Comparison of ENCODE assay signal across 16 cellular contexts in genomic region chr20:23602699-23603098, GRCh38. TPM values are rescaled to one million over a fixed set of nuclear protein-coding genes. Genes with fewer than 3 reads are reported as not detected.
A peak's percentile ranks its signal among the peaks of the same experiment; 100 is the strongest.
DNase-seq lines count a peak whose midpoint lies in the region; ATAC-seq and TF ChIP-seq lines count a peak whose summit lies in the region.
"Had no signal": no experiment of that assay in that cellular context is flagged by ENCODE, and none has a peak within 500 bp of the region (broad histone marks: within the 10 kb centered on the region; RNA-seq: fewer than 3 reads in every experiment).

No MANE protein-coding gene starts in this region.

- no TSS peak for BruUV-seq in OCI-LY7 (replicated peaks; lab: Mats Ljungman, UMichigan)

- H3K79me2 ChIP-seq in OCI-LY7 (ENCODE audit: insufficient read depth, low read depth, low read length): no peaks in the 10 kb centered on the region

- no peak overlapping the region for H3K4me3 ChIP-seq in BLaER1
- H3K4me3 ChIP-seq in gastroesophageal sphincter: no peak overlapping the region
- H3K4me3 ChIP-seq in OCI-LY7 (ENCODE audit: low read depth, low read length, poor library complexity, severe bottlenecking): no peak overlapping the region
- H3K4me3 ChIP-seq: GM23338 had no signal

- no peak overlapping the region for H3K9ac ChIP-seq in BLaER1

- H3K27ac ChIP-seq in BLaER1 (peak overlapping the region; percentile 50), gastroesophageal sphincter (peak overlapping the region in 3 of 4 donors; percentile 14 to 23 (median 22)), OCI-LY7 (ENCODE audit: low read depth, low read length, poor library complexity, severe bottlenecking) (no peak overlapping the region)

- TF ChIP-seq EP300 in gastroesophageal sphincter (IDR thresholded peaks at IDR 0.05): no peak

- POLR2A ChIA-PET in OCI-LY7 (lab: Charles Lee): no interaction called here

- no peaks in the 10 kb centered on the region for H3K9me2 ChIP-seq in OCI-LY7 (ENCODE audit: insufficient read depth, low read length)

- H3K36me3 ChIP-seq in BLaER1 (no peaks in the 10 kb centered on the region), gastroesophageal sphincter (no peaks in the 10 kb centered on the region), OCI-LY7 (ENCODE audit: insufficient read depth, low read length) (no peaks in the 10 kb centered on the region)

- no peak overlapping the region for H2AFZ ChIP-seq in OCI-LY7 (ENCODE audit: low read length)
- H2AFZ ChIP-seq: GM23338 had no signal

- ATAC-seq in gastroesophageal sphincter: no peak
- ATAC-seq in HG02678 (IDR thresholded peaks at IDR 0.05; ENCODE audit: unreplicated experiment): no peak
- ATAC-seq: GM23338, HCT116 had no signal

- H3K4me2 ChIP-seq in BLaER1: peak overlapping the region; percentile 57
- no peak overlapping the region for H3K4me2 ChIP-seq in OCI-LY7 (ENCODE audit: low read length)
- H3K4me2 ChIP-seq: GM23338 had no signal

- H3K4me1 ChIP-seq in BLaER1: peaks cover 37% of the 10 kb centered on the region
- H3K4me1 ChIP-seq in gastroesophageal sphincter: peaks cover 0 to 48% (median 3%) of the 10 kb centered on the region in 3 donors
- no peaks in the 10 kb centered on the region for H3K4me1 ChIP-seq in OCI-LY7 (ENCODE audit: insufficient read depth, low read length, poor library complexity, severe bottlenecking)
- H3K4me1 ChIP-seq: Caco-2 had no signal

- TF ChIP-seq POLR2A in gastroesophageal sphincter (IDR thresholded peaks at IDR 0.05): no peak

- peak; percentile 2 for DNase-seq in GM03348 (ENCODE audit: low spot score)
- peak; percentile 63 for DNase-seq in renal cortical epithelial cell (ENCODE audit: low read depth)
- DNase-seq in germinal center (ENCODE audit: low spot score): no peak
- DNase-seq in OCI-LY7 (ENCODE audit: low spot score): no peak
- DNase-seq: 8988T; C1 segment of cervical spinal cord; Caco-2; CD4-positive, alpha-beta T cell; H7; HFFc6 had no signal

- intact Hi-C loops in OCI-LY7 (cut with micrococcal nuclease; ENCODE audit: unreplicated experiment): loop anchor here (10.0 kb wide), 1 partner anchor 908 kb away; no protein-coding TSS in a partner anchor

- 80 to 83% methylated on average over 1 of the region's 6 CpGs for WGBS in gastroesophageal sphincter (ENCODE audit: low coverage in 1 of 2), 2 donors

- CTCF ChIA-PET in OCI-LY7 (lab: Charles Lee; ENCODE audit: unreplicated experiment): no interaction called here

- H3K27me3 ChIP-seq in BLaER1 (no peaks in the 10 kb centered on the region), gastroesophageal sphincter (no peaks in the 10 kb centered on the region)

- H3K9me3 ChIP-seq in BLaER1 (no peaks in the 10 kb centered on the region), gastroesophageal sphincter (no peaks in the 10 kb centered on the region), OCI-LY7 (ENCODE audit: low read length) (no peaks in the 10 kb centered on the region)
- H3K9me3 ChIP-seq: Caco-2 had no signal

- H4K20me1 ChIP-seq in BLaER1: no peaks in the 10 kb centered on the region
- H4K20me1 ChIP-seq in OCI-LY7 (ENCODE audit: insufficient read depth, low read length): no peaks in the 10 kb centered on the region

- TF ChIP-seq CTCF in gastroesophageal sphincter (IDR thresholded peaks at IDR 0.05) (no peak), OCI-LY7 (conservative IDR thresholded peaks at IDR 0.05; ENCODE audit: low read length) (no peak)

RNA-seq across cellular contexts. Expression of gene CST9, which starts 3.0 kb away (rescaled TPM):
- total RNA-seq in gastroesophageal sphincter (not detected), renal cortical epithelial cell (not detected in 2 replicates), OCI-LY7 (2022) (not detected in 2 replicates)
- not detected in 2 replicates for total RNA-seq in OCI-LY7 (2014; rRNA removed; shearing (Covaris generic))
- total RNA-seq: A673; Caco-2; CD4-positive, alpha-beta T cell; GM23338; H7; HFFc6 had no signal

RNA-seq across cellular contexts. Expression of gene CST9L, which starts 34.4 kb away (rescaled TPM):
- not detected for total RNA-seq in gastroesophageal sphincter
- total RNA-seq in renal cortical epithelial cell: not detected in 2 replicates
- total RNA-seq in OCI-LY7 (2014; rRNA removed; shearing (Covaris generic)): not detected in 2 replicates
- total RNA-seq in OCI-LY7 (2022): not detected in 2 replicates
- total RNA-seq: A673; Caco-2; CD4-positive, alpha-beta T cell; GM23338; H7; HFFc6 had no signal

RNA-seq across cellular contexts. Expression of gene CST3, which starts 35.1 kb away (rescaled TPM):
- total RNA-seq in gastroesophageal sphincter (1,000 to 10,000 TPM in 3 of 4 donors, 100 to 1,000 TPM in 1; 951 to 1,877 (median 1,344) TPM), renal cortical epithelial cell (247 and 632 TPM in 2 replicates), OCI-LY7 (2022) (not detected in 2 replicates)
- not detected in 2 replicates for total RNA-seq in OCI-LY7 (2014; rRNA removed; shearing (Covaris generic))

Comparison
In these comparisons a context has a peak if more than half of its experiments do, and no peak if none do; other contexts are left out.
1. DNase-seq: peak in GM03348 (single experiment) and renal cortical epithelial cell (single experiment); none in germinal center (single experiment) and OCI-LY7 (single experiment).
2. RNA of gene CST3, which starts 35.1 kb away (total RNA-seq): 951 to 1,877 TPM in gastroesophageal sphincter and 247 to 632 TPM in renal cortical epithelial cell; not detected in OCI-LY7; every median in the first group is over 100 times any median in the second.